8 cellular contexts compared by ENCODE assay signal in genomic region chr16:4073150-4073549, GRCh38. TPM values are rescaled to one million over a fixed set of nuclear protein-coding genes. Genes with fewer than 3 reads are reported as not detected.
A peak's percentile ranks its signal among the peaks of the same experiment; 100 is the strongest.
DNase-seq lines count a peak whose midpoint lies in the region; TF ChIP-seq lines count a peak whose summit lies in the region.
"Not testable (repeated sequence)": the region's sequence is repeated elsewhere in the genome, so short reads cannot be mapped to it uniquely, and the experiment has no call there.

No MANE protein-coding gene starts in this region.

- H3K36me3 Mint-ChIP-seq in osteocyte (ENCODE audit: unreplicated experiment); type B pancreatic cell: not testable (repeated sequence)

- peak; percentile 46 for DNase-seq in AG10803 (ENCODE audit: low read depth)
- peak; percentile 22 for DNase-seq in H4 (ENCODE audit: low spot score)
- peak; percentile 34 for DNase-seq in LoVo (ENCODE audit: low spot score)
- DNase-seq in SK-N-SH, result not testable (repeated sequence)
- DNase-seq in mammary epithelial cell, result peak; percentile 38
- peak; percentile 18 for DNase-seq in right atrium auricular region (ENCODE audit: low spot score)
- DNase-seq in osteocyte (ENCODE audit: extremely low spot score, unreplicated experiment), result peak; percentile 46
- DNase-seq in type B pancreatic cell (ENCODE audit: extremely low spot score, unreplicated experiment), result peak; percentile 32

- not testable (repeated sequence) for H3K4me1 Mint-ChIP-seq in osteocyte (ENCODE audit: unreplicated experiment); type B pancreatic cell (ENCODE audit: unreplicated experiment)

- H3F3A ChIP-seq in SK-N-SH (replicated peaks; ENCODE audit: insufficient read depth), result not testable (repeated sequence)

- H3K36me3 ChIP-seq in SK-N-SH (replicated peaks in 1 of 2; ENCODE audit: control insufficient read depth in 1 of 2, insufficient read depth in 2 of 2, low read length in 1 of 2); mammary epithelial cell (ENCODE audit: insufficient read depth, low read length); right atrium auricular region: not testable (repeated sequence)

- H3K27me3 ChIP-seq in SK-N-SH (ENCODE audit: insufficient read depth); mammary epithelial cell (ENCODE audit: insufficient read depth, low read length); right atrium auricular region: not testable (repeated sequence)

- H3K4me2 ChIP-seq in SK-N-SH; mammary epithelial cell (ENCODE audit: insufficient read depth, low read depth, low read length): not testable (repeated sequence)

- H3K9me2 ChIP-seq in SK-N-SH, result not testable (repeated sequence)

- not testable (repeated sequence) for H3K27ac ChIP-seq in SK-N-SH (ENCODE audit: low read depth in 2 of 2, low read length in 1 of 2); mammary epithelial cell (ENCODE audit: insufficient read depth, low read depth, low read length); right atrium auricular region

- not testable (repeated sequence) for H3K4me1 ChIP-seq in SK-N-SH (ENCODE audit: control insufficient read depth in 1 of 2, insufficient read depth in 2 of 2, low read depth in 1 of 2, low read length in 1 of 2); mammary epithelial cell (ENCODE audit: insufficient read depth, low read length); right atrium auricular region

- CTCF ChIA-PET in SK-N-SH (lab: Yijun Ruan, JAX); mammary epithelial cell (lab: Charles Lee; ENCODE audit: low non-redundant PET): not testable (repeated sequence)

- H3K27me3 Mint-ChIP-seq in osteocyte (ENCODE audit: unreplicated experiment); type B pancreatic cell: not testable (repeated sequence)

- not testable (repeated sequence) for BruUV-seq in mammary epithelial cell (replicated peaks; lab: Mats Ljungman, UMichigan)

- H3K9me3 Mint-ChIP-seq in osteocyte (ENCODE audit: unreplicated experiment); type B pancreatic cell: not testable (repeated sequence)

- not testable (repeated sequence) for H3K79me2 ChIP-seq in SK-N-SH (ENCODE audit: insufficient read depth); mammary epithelial cell (ENCODE audit: insufficient read depth, low read length)

- in situ Hi-C loops in mammary epithelial cell (cut with MboI; ENCODE audit: low sequenced_read_pairs in 2 of 2), result not testable (repeated sequence)

- not testable (repeated sequence) for H3K4me3 Mint-ChIP-seq in osteocyte (ENCODE audit: unreplicated experiment); type B pancreatic cell

- not testable (repeated sequence) for H3K4me3 ChIP-seq in AG10803 (ENCODE audit: low read length); SK-N-SH (ENCODE audit: low read depth in 2 of 2, low read length in 1 of 2); mammary epithelial cell (replicated peaks in 1 of 3; ENCODE audit: insufficient read depth in 1 of 3, low read depth in 2 of 3, low read length in 3 of 3); right atrium auricular region

- H4K20me1 ChIP-seq in SK-N-SH (ENCODE audit: insufficient read depth); mammary epithelial cell (ENCODE audit: insufficient read depth, low read length): not testable (repeated sequence)

- H3K27ac Mint-ChIP-seq in osteocyte (ENCODE audit: unreplicated experiment); type B pancreatic cell: not testable (repeated sequence)

- intact Hi-C loops in mammary epithelial cell (cut with micrococcal nuclease), result not testable (repeated sequence)

- not testable (repeated sequence) for H3K9ac ChIP-seq in SK-N-SH; mammary epithelial cell (ENCODE audit: insufficient read depth, low read length)

- H2AFZ ChIP-seq in SK-N-SH (ENCODE audit: low read depth); mammary epithelial cell (ENCODE audit: low read depth, low read length): not testable (repeated sequence)

- WGBS in SK-N-SH (ENCODE audit: low lambda C conversion rate), result 88% methylated on average over 9 of the region's 9 CpGs
- 98% methylated on average over 6 of the region's 9 CpGs for whole genome bisulfite sequencing in mammary epithelial cell (ENCODE audit: low coverage, missing lambda C conversion rate)

- TF ChIP-seq CTCF in AG10803 (conservative IDR thresholded peaks at IDR 0.05; ENCODE audit: low read length); SK-N-SH (IDR thresholded peaks at IDR 0.05); mammary epithelial cell (conservative IDR thresholded peaks at IDR 0.05 in 1 of 2, IDR thresholded peaks at IDR 0.05 in 1 of 2; ENCODE audit: extremely low read depth in 1 of 2, insufficient read depth in 1 of 2, low read depth in 1 of 2, low read length in 2 of 2); right atrium auricular region (IDR thresholded peaks at IDR 0.05); osteocyte (IDR thresholded peaks at IDR 0.05); type B pancreatic cell (conservative IDR thresholded peaks at IDR 0.05): not testable (repeated sequence)

- H3K9me3 ChIP-seq in SK-N-SH; mammary epithelial cell (replicated peaks; ENCODE audit: insufficient read depth, low read length); right atrium auricular region: not testable (repeated sequence)

- not testable (repeated sequence) for TF ChIP-seq RAD21 in SK-N-SH (IDR thresholded peaks at IDR 0.05; ENCODE audit: low read length)

- dilution Hi-C loops in mammary epithelial cell (cut with HindIII; ENCODE audit: low sequenced_read_pairs), result not testable (repeated sequence)

- TF ChIP-seq EP300 in SK-N-SH (IDR thresholded peaks at IDR 0.05; ENCODE audit: borderline replicate concordance in 1 of 2, low read depth in 1 of 2, low read length in 1 of 2), result not testable (repeated sequence)

- POLR2A ChIA-PET in SK-N-SH (lab: Yijun Ruan, JAX), result not testable (repeated sequence)

TF ChIP-seq in SK-N-SH, 30 proteins besides CTCF, POLR2A, EP300 and RAD21:
- 0 out of 2 replicates have a peak, but pooled peaks have one; percentile 6 for TF ChIP-seq FOSL2 (IDR thresholded peaks at IDR 0.05; ENCODE audit: borderline replicate concordance, low read depth)

RNA-seq across cellular contexts. Expression of gene ADCY9, which starts 43.1 kb away (rescaled TPM):
- 3.9 and 5.1 TPM in 2 replicates for total RNA-seq in H4 (2014; rRNA removed; shearing (Covaris generic))
- polyA plus RNA-seq in SK-N-SH (2012; rRNA removed) (2.7 and 5.2 TPM in 2 replicates), mammary epithelial cell (9.0 TPM)
- 2.6 and 3.4 TPM in 2 replicates for polyA plus RNA-seq in SK-N-SH (2012; cell fraction: cytosol; rRNA removed)
- 4.6 and 5.0 TPM in 2 replicates for polyA plus RNA-seq in SK-N-SH (2012; cell fraction: nucleus; rRNA removed)
- total RNA-seq in mammary epithelial cell (10 to 100 TPM; 18.4 to 27.3 TPM), right atrium auricular region (10 to 100 TPM; 31.5 to 42.2 TPM), osteocyte (25.3 and 26.9 TPM in 2 replicates), type B pancreatic cell (ENCODE audit: low replicate concordance) (13.9 and 17.0 TPM in 2 replicates)
- polyA minus RNA-seq in mammary epithelial cell, result 75.6 TPM
